ENCODE assay signal across 1 cellular context in genomic region chr22:31161386-31161785, GRCh38.
TF ChIP-seq lines count a peak whose summit lies in the region.

No MANE protein-coding gene starts in this region.

TF ChIP-seq in HEK293, 187 proteins besides CTCF, POLR2A, EP300 and RAD21 (continued from another document):
- no peak for TF ChIP-seq ZNF518A (tag by site-specific recombination; conservative IDR thresholded peaks at IDR 0.05; ENCODE audit: low read depth)
